10 cellular contexts compared by ENCODE assay signal in genomic region chr12:6222009-6222702, GRCh38. TPM values are rescaled to one million over a fixed set of nuclear protein-coding genes. Genes with fewer than 3 reads are reported as not detected.
DNase-seq lines count a peak whose midpoint lies in the region; ATAC-seq, FAIRE-seq and TF ChIP-seq lines count a peak whose summit lies in the region.
"Had no signal": no experiment of that assay in that cellular context is flagged by ENCODE, and none has a peak within 500 bp of the region (broad histone marks: within the 10 kb centered on the region; RNA-seq: fewer than 3 reads in every experiment).

No MANE protein-coding gene starts in this region.

- DNase-seq in GM23338 (ENCODE audit: low spot score) (no peak), ascending aorta (ENCODE audit: low spot score in 2 of 2) (no peak), kidney (no peak), gastrocnemius medialis (no peak), immature natural killer cell (no peak), NCI-H774 (lab: John Stamatoyannopoulos, UW) (no peak), chondrocyte (ENCODE audit: low spot score) (no peak)

- TF ChIP-seq POLR2A in gastrocnemius medialis (IDR thresholded peaks at IDR 0.05) = no peak

- TF ChIP-seq CTCF in GM23338 (conservative IDR thresholded peaks at IDR 0.05; ENCODE audit: low read depth in 2 of 2) = no peak
- TF ChIP-seq CTCF in ascending aorta (IDR thresholded peaks at IDR 0.05) = no peak
- TF ChIP-seq CTCF in kidney (IDR thresholded peaks at IDR 0.05; ENCODE audit: borderline replicate concordance, extremely low read depth, insufficient read depth) = no peak
- TF ChIP-seq CTCF in gastrocnemius medialis (IDR thresholded peaks at IDR 0.05 in 4 of 5, conservative IDR thresholded peaks at IDR 0.05 in 1 of 5) = no peak
- TF ChIP-seq CTCF in chondrocyte (IDR thresholded peaks at IDR 0.05) = no peak

- intact Hi-C loops in ascending aorta (cut with DNase I) (loop anchor here (10.0 kb wide), 1 partner anchor 313 kb away; the partner anchor contains the start of gene GAPDH), kidney (cut with DNase I) (no loop called here), gastrocnemius medialis (cut with DNase I; ENCODE audit: low total_unique reads) (no loop called here)

- H3K9me2 ChIP-seq in GM23338 (ENCODE audit: insufficient read depth) = no peaks in the 10 kb centered on the region

- H3K27ac ChIP-seq in GM23338 (ENCODE audit: low read depth) (no peak overlapping the region), ascending aorta (peak overlapping the region; percentile 93 to 94), kidney (ENCODE audit: low read depth in 2 of 2, low read length in 2 of 2) (peak overlapping the region; percentile 68 to 83), gastrocnemius medialis (peak overlapping the region in 3 of 4 donors; percentile 11 to 87 (median 19))

- H3K79me2 ChIP-seq in GM23338 (replicated peaks; ENCODE audit: insufficient read depth) = peaks cover 87% of the 10 kb centered on the region

- no peak overlapping the region for H2AFZ ChIP-seq in GM23338

- H3K27me3 Mint-ChIP-seq in GM23338 (ENCODE audit: insufficient read depth, low read depth, poor library complexity) = peaks cover 12% of the 10 kb centered on the region
- H3K27me3 Mint-ChIP-seq in immature natural killer cell (ENCODE audit: low read depth in 3 of 3) = peaks cover 4 to 11% (median 7%) of the 10 kb centered on the region in 3 donors
- no peaks in the 10 kb centered on the region for H3K27me3 Mint-ChIP-seq in chondrocyte (ENCODE audit: low read depth)

- peak overlapping the region; percentile 81 for H3K27ac Mint-ChIP-seq in GM23338
- H3K27ac Mint-ChIP-seq in immature natural killer cell = no peak overlapping the region
- no peak overlapping the region for H3K27ac Mint-ChIP-seq in chondrocyte (ENCODE audit: unreplicated experiment)
- H3K27ac Mint-ChIP-seq: CD14-positive monocyte had no signal

- H3K9me3 ChIP-seq in ascending aorta (no peaks in the 10 kb centered on the region), kidney (ENCODE audit: control insufficient read depth in 1 of 2, low read length in 2 of 2) (no peaks in the 10 kb centered on the region), gastrocnemius medialis (no peaks in the 10 kb centered on the region)

- H3K4me3 Mint-ChIP-seq in GM23338 (no peak overlapping the region), immature natural killer cell (no peak overlapping the region), chondrocyte (ENCODE audit: unreplicated experiment) (no peak overlapping the region)
- H3K4me3 Mint-ChIP-seq: CD14-positive monocyte had no signal

- H3K4me3 ChIP-seq in GM23338 = no peak overlapping the region
- H3K4me3 ChIP-seq in ascending aorta = no peak overlapping the region
- H3K4me3 ChIP-seq in kidney (ENCODE audit: low read length in 2 of 2) = no peak overlapping the region
- H3K4me3 ChIP-seq in gastrocnemius medialis = no peak overlapping the region

- no peaks in the 10 kb centered on the region for H3K27me3 ChIP-seq in GM23338 (ENCODE audit: insufficient read depth)
- H3K27me3 ChIP-seq in ascending aorta = no peaks in the 10 kb centered on the region
- no peaks in the 10 kb centered on the region for H3K27me3 ChIP-seq in gastrocnemius medialis

- H4K20me1 ChIP-seq in GM23338 (replicated peaks; ENCODE audit: insufficient read depth) = peaks cover 17% of the 10 kb centered on the region

- in situ Hi-C loops in gastrocnemius medialis (cut with MboI; ENCODE audit: low sequenced_read_pairs in 4 of 4) = no loop called here

- H3K4me2 ChIP-seq in GM23338 = no peak overlapping the region

- peaks cover 27% of the 10 kb centered on the region for H3K4me1 ChIP-seq in GM23338 (ENCODE audit: insufficient read depth)
- peaks cover 30 to 95% of the 10 kb centered on the region in 2 donors for H3K4me1 ChIP-seq in ascending aorta
- H3K4me1 ChIP-seq in kidney (ENCODE audit: control insufficient read depth in 1 of 2, insufficient read depth in 1 of 2, low read depth in 1 of 2, low read length in 2 of 2) = peaks cover 46 to 47% of the 10 kb centered on the region in 2 donors
- peaks cover 35 to 44% of the 10 kb centered on the region in 2 donors for H3K4me1 ChIP-seq in gastrocnemius medialis

- H3K4me1 Mint-ChIP-seq in GM23338 (peaks cover 42% of the 10 kb centered on the region), immature natural killer cell (no peaks in the 10 kb centered on the region), chondrocyte (ENCODE audit: low read depth) (peaks cover 48% of the 10 kb centered on the region)

- H3F3A ChIP-seq in GM23338 (replicated peaks; ENCODE audit: low read depth) = peaks cover 7% of the 10 kb centered on the region; the same call in 1 of the 2 replicates

- H3K36me3 ChIP-seq in GM23338 (ENCODE audit: insufficient read depth) (peaks cover 13% of the 10 kb centered on the region), ascending aorta (peaks cover 0 to 19% of the 10 kb centered on the region in 2 donors), kidney (ENCODE audit: control insufficient read depth in 1 of 2, insufficient read depth in 2 of 2, low read length in 2 of 2) (peaks cover 6 to 8% of the 10 kb centered on the region in 2 donors), gastrocnemius medialis (no peaks in the 10 kb centered on the region)

- no peak for ATAC-seq in GM23338
- ATAC-seq in gastrocnemius medialis = no peak
- ATAC-seq in HG02678 (IDR thresholded peaks at IDR 0.05; ENCODE audit: unreplicated experiment) = no peak

- FAIRE-seq in kidney (lab: Jason Lieb, UNC) = no peak
- FAIRE-seq: colon had no signal

- H3K36me3 Mint-ChIP-seq in GM23338 (ENCODE audit: low read depth) (peaks cover 44% of the 10 kb centered on the region), immature natural killer cell (no peaks in the 10 kb centered on the region), chondrocyte (ENCODE audit: low read depth) (peaks cover 9% of the 10 kb centered on the region)
- H3K36me3 Mint-ChIP-seq: CD14-positive monocyte had no signal

- no peaks in the 10 kb centered on the region for H3K9me3 Mint-ChIP-seq in GM23338
- no peaks in the 10 kb centered on the region for H3K9me3 Mint-ChIP-seq in immature natural killer cell
- H3K9me3 Mint-ChIP-seq in chondrocyte (ENCODE audit: low read depth) = no peaks in the 10 kb centered on the region

- H3K9ac ChIP-seq in kidney (ENCODE audit: low read length in 2 of 2) = peak overlapping the region in 1 of 2 donors; percentile 65

TF ChIP-seq in GM23338, 12 proteins besides CTCF, POLR2A, EP300 and RAD21:
- TF ChIP-seq JUNB (IDR thresholded peaks at IDR 0.05; ENCODE audit: unreplicated experiment) = no peak
- TF ChIP-seq CREB1 (CRISPR knock-in tag; IDR thresholded peaks at IDR 0.05; ENCODE audit: low read depth) = no peak
- TF ChIP-seq, protein P1, sequence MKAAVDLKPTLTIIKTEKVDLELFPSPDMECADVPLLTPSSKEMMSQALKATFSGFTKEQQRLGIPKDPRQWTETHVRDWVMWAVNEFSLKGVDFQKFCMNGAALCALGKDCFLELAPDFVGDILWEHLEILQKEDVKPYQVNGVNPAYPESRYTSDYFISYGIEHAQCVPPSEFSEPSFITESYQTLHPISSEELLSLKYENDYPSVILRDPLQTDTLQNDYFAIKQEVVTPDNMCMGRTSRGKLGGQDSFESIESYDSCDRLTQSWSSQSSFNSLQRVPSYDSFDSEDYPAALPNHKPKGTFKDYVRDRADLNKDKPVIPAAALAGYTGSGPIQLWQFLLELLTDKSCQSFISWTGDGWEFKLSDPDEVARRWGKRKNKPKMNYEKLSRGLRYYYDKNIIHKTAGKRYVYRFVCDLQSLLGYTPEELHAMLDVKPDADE (IDR thresholded peaks at IDR 0.05) = no peak
- TF ChIP-seq ZNF331 (CRISPR knock-in tag; IDR thresholded peaks at IDR 0.05; ENCODE audit: low read depth) = no peak

RNA-seq across cellular contexts. Expression of gene CD9, which starts 22.0 kb away (rescaled TPM):
- total RNA-seq in GM23338 (2014; rRNA removed; shearing (Covaris generic)) = 222 and 227 TPM in 2 replicates
- polyA plus RNA-seq in GM23338 (2016; fragmentation: Nextera tagmentation; extraction: Ambion mirVana) (250 and 251 TPM in 2 replicates), kidney (ENCODE audit: insufficient read depth, low read depth, low replicate concordance) (301 TPM), immature natural killer cell (1 to 10 TPM; 2.1 to 9.8 (median 5.1) TPM)
- total RNA-seq in ascending aorta (181 TPM), kidney (421 TPM), gastrocnemius medialis (10 to 100 TPM; 26.7 to 50.6 (median 48.4) TPM), chondrocyte (54.7 to 62.1 TPM (median 60.7 TPM) in 3 replicates)
